ENCODE assay signal across 8 cellular contexts in the genomic region with DNA sequence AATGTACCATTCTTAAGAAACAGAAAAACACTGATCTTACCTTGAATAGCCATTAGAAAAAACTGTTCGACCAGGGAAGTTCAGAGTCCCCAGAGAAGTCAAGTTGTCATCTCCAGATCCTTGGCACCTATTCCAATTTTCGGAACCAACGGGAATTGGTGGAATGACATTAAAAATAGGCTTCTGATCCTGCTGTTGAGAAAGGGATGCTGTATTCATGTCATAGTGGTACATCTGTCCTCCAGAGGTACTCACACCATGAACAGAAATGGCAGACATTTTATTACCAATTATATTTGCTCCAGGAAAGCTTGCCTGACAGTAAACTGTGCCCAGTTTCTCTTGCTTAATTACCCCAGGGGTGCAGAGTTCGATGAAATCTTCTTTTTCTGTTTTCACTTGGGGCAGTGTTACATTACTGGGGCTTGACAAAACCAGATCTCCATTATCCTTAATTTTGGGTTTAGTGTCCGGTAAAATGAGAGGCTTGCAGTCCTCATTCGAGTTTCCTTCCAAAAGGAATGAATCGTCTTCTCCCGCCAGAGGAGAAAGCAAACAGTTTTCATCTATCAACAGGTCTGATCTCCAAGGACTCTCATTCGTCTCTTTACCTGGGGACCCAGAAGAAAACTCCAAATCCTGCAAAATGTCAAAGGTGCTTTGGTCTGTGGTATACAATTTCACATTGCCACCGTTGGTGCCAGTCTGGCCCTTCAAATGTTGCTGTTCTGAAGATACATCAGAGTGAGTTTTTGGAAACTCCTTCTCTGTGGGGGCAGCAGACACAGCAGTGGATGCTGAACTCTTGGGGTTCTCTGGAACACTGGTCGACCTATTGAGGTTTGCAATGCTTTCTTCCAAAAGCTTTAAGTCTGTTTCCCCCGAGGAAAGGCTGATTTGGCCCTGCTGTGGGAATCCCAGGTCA. TPM values are rescaled to one million over a fixed set of nuclear protein-coding genes. Genes with fewer than 3 reads are reported as not detected.
DNase-seq lines count a peak whose midpoint lies in the region; ATAC-seq and TF ChIP-seq lines count a peak whose summit lies in the region.

No MANE protein-coding gene starts in this region.

- H3K79me2 ChIP-seq in Karpas-422 (ENCODE audit: low read length) = peaks cover 85% of the 10 kb centered on the region

- TF ChIP-seq CTCF in CD14-positive monocyte (IDR thresholded peaks at IDR 0.05) (no peak), GM13976 (IDR thresholded peaks at IDR 0.05; ENCODE audit: borderline replicate concordance, control extremely low read depth, extremely low read depth, insufficient read depth, missing control alignments) (no peak)

- no peaks in the 10 kb centered on the region for H3K9me2 ChIP-seq in Karpas-422 (replicated peaks; ENCODE audit: insufficient read depth, low read length)

- H2AFZ ChIP-seq in Karpas-422 (ENCODE audit: low read length) = no peak overlapping the region

- peak overlapping the region; percentile 68 for H3K4me3 ChIP-seq in Karpas-422 (ENCODE audit: low read length)

- H3K9me3 Mint-ChIP-seq in CD14-positive monocyte = no peaks in the 10 kb centered on the region
- H3K9me3 Mint-ChIP-seq in natural killer cell treated with Interleukin-12 subunit alpha and Interleukin-12 subunit beta and Interleukin-15 and Interleukin-18, amount 100 ng/mL, for 72 hours = no peaks in the 10 kb centered on the region

- H3K27ac Mint-ChIP-seq in CD14-positive monocyte = peak overlapping the region in 4 of 7 donors; percentile 5 to 61 (median 32)
- H3K27ac Mint-ChIP-seq in natural killer cell treated with Interleukin-12 subunit alpha and Interleukin-12 subunit beta and Interleukin-15 and Interleukin-18, amount 100 ng/mL, for 72 hours = peak overlapping the region; percentile 92 to 100

- H3K27me3 Mint-ChIP-seq in CD14-positive monocyte (ENCODE audit: low read depth in 3 of 3) = no peaks in the 10 kb centered on the region
- H3K27me3 Mint-ChIP-seq in natural killer cell treated with Interleukin-12 subunit alpha and Interleukin-12 subunit beta and Interleukin-15 and Interleukin-18, amount 100 ng/mL, for 72 hours = no peaks in the 10 kb centered on the region

- H3K4me1 ChIP-seq in Karpas-422 (ENCODE audit: low read length) = peaks cover 30% of the 10 kb centered on the region

- peak overlapping the region; percentile 78 for H3K9ac ChIP-seq in Karpas-422 (ENCODE audit: low read length)

- H3K36me3 ChIP-seq in Karpas-422 (ENCODE audit: insufficient read depth, low read length) = peaks cover 54% of the 10 kb centered on the region

- in situ Hi-C loops in GM13976 (cut with MboI; ENCODE audit: low sequenced_read_pairs, unreplicated experiment) = loop anchor here (5.0 to 25.0 kb wide), 4 partner anchors 173 to 562 kb away; no protein-coding TSS in a partner anchor

- peak overlapping the region; percentile 92 for H3K27ac ChIP-seq in Karpas-422 (ENCODE audit: low read length)
- H3K27ac ChIP-seq in cingulate gyrus (ENCODE audit: low read depth, low read length) = peak overlapping the region; percentile 20

- peak overlapping the region; percentile 90 for H3K4me3 Mint-ChIP-seq in CD14-positive monocyte
- peak overlapping the region; percentile 97 for H3K4me3 Mint-ChIP-seq in natural killer cell treated with Interleukin-12 subunit alpha and Interleukin-12 subunit beta and Interleukin-15 and Interleukin-18, amount 100 ng/mL, for 72 hours

- H3K9me3 ChIP-seq in Karpas-422 (ENCODE audit: low read length) = no peaks in the 10 kb centered on the region

- no peaks in the 10 kb centered on the region for H3K27me3 ChIP-seq in Karpas-422 (ENCODE audit: low read length)

- intact Hi-C loops in CD14-positive monocyte (cut with micrococcal nuclease) = loop anchor here (5.0 to 10.0 kb wide), 5 partner anchors 37 to 395 kb away; no protein-coding TSS in a partner anchor

- H3K4me2 ChIP-seq in Karpas-422 (ENCODE audit: low read depth, low read length, poor library complexity, severe bottlenecking) = peak overlapping the region; percentile 87

- ATAC-seq in natural killer cell treated with Interleukin-12 subunit alpha and Interleukin-12 subunit beta and Interleukin-15 and Interleukin-18, amount 100 ng/mL, for 72 hours = no peak

- DNase-seq in CD14-positive monocyte (ENCODE audit: low spot score) (no peak), Karpas-422 (peak; percentile 67), GM13976 (ENCODE audit: low spot score) (no peak), ecto neural progenitor cell (ENCODE audit: low spot score) (no peak), mesenteric fat pad (ENCODE audit: low spot score) (no peak), retina (no peak)
- DNase-seq in natural killer cell treated with Interleukin-12 subunit alpha and Interleukin-12 subunit beta and Interleukin-15 and Interleukin-18, amount 100 ng/mL, for 72 hours (ENCODE audit: low spot score) = no peak

- peaks cover 20% of the 10 kb centered on the region for H4K20me1 ChIP-seq in Karpas-422 (ENCODE audit: insufficient read depth, low read depth, low read length)

- peaks cover 25 to 29% of the 10 kb centered on the region in 2 donors for H3K36me3 Mint-ChIP-seq in CD14-positive monocyte
- H3K36me3 Mint-ChIP-seq in natural killer cell treated with Interleukin-12 subunit alpha and Interleukin-12 subunit beta and Interleukin-15 and Interleukin-18, amount 100 ng/mL, for 72 hours = peaks cover 44% of the 10 kb centered on the region

- H3K4me1 Mint-ChIP-seq in CD14-positive monocyte = peaks cover 65% of the 10 kb centered on the region
- H3K4me1 Mint-ChIP-seq in natural killer cell treated with Interleukin-12 subunit alpha and Interleukin-12 subunit beta and Interleukin-15 and Interleukin-18, amount 100 ng/mL, for 72 hours (ENCODE audit: low read depth in 2 of 2) = peaks cover 47 to 55% of the 10 kb centered on the region in 2 donors

RNA-seq across cellular contexts. Expression of gene NR3C1, which starts 3.6 kb away (rescaled TPM):
- 10 to 100 TPM; 75.1 to 82.8 TPM for polyA plus RNA-seq in CD14-positive monocyte
- total RNA-seq in Karpas-422 (2014; rRNA removed; shearing (Covaris generic); ENCODE audit: low replicate concordance) = 189 and 364 TPM in 2 replicates
- total RNA-seq in natural killer cell treated with Interleukin-12 subunit alpha and Interleukin-12 subunit beta and Interleukin-15 and Interleukin-18, amount 100 ng/mL, for 72 hours = 100 to 1,000 TPM; 166 to 182 TPM
- 116 TPM for total RNA-seq in mesenteric fat pad
